ENCODE assay signal across 11 cellular contexts in the genomic region with DNA sequence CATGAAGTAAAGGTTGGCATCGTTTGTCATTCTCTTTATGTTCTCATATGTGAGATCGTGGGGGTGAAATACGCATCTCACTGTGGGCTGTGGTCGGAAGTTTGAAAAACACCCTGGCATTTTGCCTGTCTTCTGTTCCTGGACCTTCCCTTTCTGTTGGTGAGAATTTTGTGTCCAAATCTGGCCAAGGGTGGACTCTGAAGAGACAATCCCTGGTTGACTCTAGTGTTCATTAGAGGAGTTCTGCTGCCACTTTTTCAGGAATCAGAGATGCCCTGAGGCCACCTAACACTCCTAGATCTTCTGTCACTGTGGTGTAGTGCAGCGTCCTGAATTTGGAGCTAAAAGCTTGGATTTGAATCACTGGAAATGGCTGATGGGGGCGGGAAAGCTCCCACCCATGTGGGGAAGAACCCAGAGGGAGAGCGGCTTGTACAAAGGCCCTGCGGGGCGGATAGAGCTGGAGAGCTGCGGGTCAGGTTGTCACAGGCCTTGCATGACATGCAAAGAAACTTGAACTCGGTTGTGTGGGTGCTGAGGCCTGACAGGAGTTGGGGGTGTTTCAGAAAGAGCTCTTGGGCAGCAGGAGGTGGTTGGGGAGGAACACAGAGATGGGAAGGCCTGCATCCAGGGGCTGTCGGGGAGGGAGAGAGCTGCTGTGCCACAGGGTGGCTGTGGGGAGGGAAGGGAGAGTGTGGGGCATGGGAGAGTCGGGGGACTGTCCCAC. TPM values are rescaled to one million over a fixed set of nuclear protein-coding genes. Genes with fewer than 3 reads are reported as not detected.
DNase-seq lines count a peak whose midpoint lies in the region; ATAC-seq and TF ChIP-seq lines count a peak whose summit lies in the region.
"Had no signal": no experiment of that assay in that cellular context is flagged by ENCODE, and none has a peak within 500 bp of the region (broad histone marks: within the 10 kb centered on the region; RNA-seq: fewer than 3 reads in every experiment).

No MANE protein-coding gene starts in this region.

- TF ChIP-seq CTCF in breast epithelium (IDR thresholded peaks at IDR 0.05) (no peak), lower lobe of right lung (IDR thresholded peaks at IDR 0.05) (no peak), type B pancreatic cell (conservative IDR thresholded peaks at IDR 0.05) (no peak)

- peak overlapping the region; percentile 55 for H3K9ac ChIP-seq in HUES6 (ENCODE audit: low read length)

- intact Hi-C loops in breast epithelium (cut with DNase I; ENCODE audit: low total_unique reads), result no loop called here
- intact Hi-C loops in lower lobe of right lung (cut with DNase I), result no loop called here

- H3K4me3 ChIP-seq in HUES6 (ENCODE audit: low read depth, low read length), result no peak overlapping the region
- H3K4me3 ChIP-seq in breast epithelium, result no peak overlapping the region
- no peak overlapping the region for H3K4me3 ChIP-seq in lower lobe of right lung
- H3K4me3 ChIP-seq: tibial artery had no signal

- H3K36me3 ChIP-seq in HUES6 (ENCODE audit: control insufficient read depth, insufficient read depth, low read length), result no peaks in the 10 kb centered on the region
- no peaks in the 10 kb centered on the region for H3K36me3 ChIP-seq in breast epithelium
- H3K36me3 ChIP-seq in lower lobe of right lung, result no peaks in the 10 kb centered on the region
- H3K36me3 ChIP-seq: tibial artery had no signal

- peaks cover 57% of the 10 kb centered on the region for H3K4me1 ChIP-seq in HUES6 (ENCODE audit: control insufficient read depth, insufficient read depth, low read length)
- no peaks in the 10 kb centered on the region for H3K4me1 ChIP-seq in breast epithelium
- H3K4me1 ChIP-seq in lower lobe of right lung, result peaks cover 11% of the 10 kb centered on the region

- H3K36me3 Mint-ChIP-seq in type B pancreatic cell, result peaks cover 4% of the 10 kb centered on the region
- H3K36me3 Mint-ChIP-seq: activated CD8-positive, alpha-beta memory T cell treated with anti-CD3 and anti-CD28 coated beads, Interleukin-2, amount 10 ng/mL, durations not matched to agents 7 days and 5 days had no signal

- peaks cover 3% of the 10 kb centered on the region for H3K27me3 Mint-ChIP-seq in type B pancreatic cell

- H3K9me3 ChIP-seq in HUES6 (ENCODE audit: control insufficient read depth, insufficient read depth, low read depth, low read length), result no peaks in the 10 kb centered on the region
- H3K9me3 ChIP-seq in breast epithelium, result no peaks in the 10 kb centered on the region
- H3K9me3 ChIP-seq in lower lobe of right lung, result no peaks in the 10 kb centered on the region
- H3K9me3 ChIP-seq: tibial artery had no signal

- peaks cover 4% of the 10 kb centered on the region for H3K9me3 Mint-ChIP-seq in type B pancreatic cell

- no peak overlapping the region for H3K4me3 Mint-ChIP-seq in type B pancreatic cell
- H3K4me3 Mint-ChIP-seq: activated CD8-positive, alpha-beta memory T cell treated with anti-CD3 and anti-CD28 coated beads, Interleukin-2, amount 10 ng/mL, durations not matched to agents 7 days and 5 days had no signal

- no peak for DNase-seq in breast epithelium (ENCODE audit: low spot score in 2 of 2)
- no peak for DNase-seq in lower lobe of right lung
- DNase-seq in type B pancreatic cell (ENCODE audit: extremely low spot score, unreplicated experiment), result no peak
- DNase-seq in COLO668 (lab: John Stamatoyannopoulos, UW; ENCODE audit: unreplicated experiment), result no peak
- no peak for DNase-seq in globus pallidus (ENCODE audit: low spot score)
- no peak for DNase-seq in NCI-H510A (lab: John Stamatoyannopoulos, UW)
- no peak for DNase-seq in HPDE6-E6E7 (ENCODE audit: extremely low spot score)
- DNase-seq: activated CD8-positive, alpha-beta memory T cell treated with anti-CD3 and anti-CD28 coated beads, Interleukin-2, amount 10 ng/mL, durations not matched to agents 7 days and 5 days; tibial artery had no signal

- H3K27ac ChIP-seq in HUES6 (ENCODE audit: low read depth, low read length) (peak overlapping the region; percentile 60; the same call in 1 of the 2 replicates), breast epithelium (peak overlapping the region; percentile 91 to 92), lower lobe of right lung (peak overlapping the region; percentile 77)
- H3K27ac ChIP-seq: HL-60, tibial artery had no signal

- H3K27me3 ChIP-seq in HUES6 (ENCODE audit: control insufficient read depth, insufficient read depth, low read length) (no peaks in the 10 kb centered on the region), breast epithelium (no peaks in the 10 kb centered on the region), lower lobe of right lung (ENCODE audit: low read depth) (no peaks in the 10 kb centered on the region)
- H3K27me3 ChIP-seq: tibial artery had no signal

- peak overlapping the region; percentile 91 for H3K27ac Mint-ChIP-seq in type B pancreatic cell
- H3K27ac Mint-ChIP-seq: activated CD8-positive, alpha-beta memory T cell treated with anti-CD3 and anti-CD28 coated beads, Interleukin-2, amount 10 ng/mL, durations not matched to agents 7 days and 5 days had no signal

- ATAC-seq in lower lobe of right lung, result no peak
- ATAC-seq: activated CD8-positive, alpha-beta memory T cell treated with anti-CD3 and anti-CD28 coated beads, Interleukin-2, amount 10 ng/mL, durations not matched to agents 7 days and 5 days had no signal

- peaks cover 30% of the 10 kb centered on the region for H3K4me1 Mint-ChIP-seq in type B pancreatic cell (ENCODE audit: unreplicated experiment)

- no peak for TF ChIP-seq POLR2A in breast epithelium (IDR thresholded peaks at IDR 0.05)

RNA-seq across cellular contexts. Expression of a gene that starts 11.1 kb away (rescaled TPM):
- total RNA-seq in breast epithelium (10 to 100 TPM in 2 of 3 donors, 1 to 10 TPM in 1; 6.6 to 84.7 (median 58.7) TPM), lower lobe of right lung (44.2 TPM), type B pancreatic cell (ENCODE audit: low replicate concordance) (15.2 and 22.0 TPM in 2 replicates)
